Comparison of ENCODE assay signal across 15 cellular contexts in the genomic region with DNA sequence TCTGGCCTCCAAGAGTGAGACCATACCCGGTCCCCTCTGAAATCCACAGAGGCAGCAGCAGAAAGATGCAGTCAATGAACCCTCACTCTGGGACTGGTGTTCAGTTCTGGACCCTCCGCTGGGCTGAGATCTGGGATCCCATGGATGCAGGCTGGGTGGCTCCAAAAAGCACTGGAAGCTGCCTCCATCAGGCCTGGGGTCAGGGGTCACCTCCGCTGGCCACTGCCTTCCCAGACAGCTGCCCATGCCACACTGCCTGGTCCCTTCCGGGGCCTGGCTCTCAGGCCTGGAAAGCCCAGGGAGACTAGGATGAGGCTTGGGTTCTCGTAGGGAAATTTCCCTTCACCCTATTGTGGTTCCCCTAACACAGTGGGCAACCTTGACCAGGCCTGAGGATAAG. TPM values are rescaled to one million over a fixed set of nuclear protein-coding genes. Genes with fewer than 3 reads are reported as not detected.
A peak's percentile ranks its signal among the peaks of the same experiment; 100 is the strongest.
DNase-seq lines count a peak whose midpoint lies in the region; ATAC-seq, FAIRE-seq and TF ChIP-seq lines count a peak whose summit lies in the region.
"Had no signal": no experiment of that assay in that cellular context is flagged by ENCODE, and none has a peak within 500 bp of the region (broad histone marks: within the 10 kb centered on the region; RNA-seq: fewer than 3 reads in every experiment).

No MANE protein-coding gene starts in this region.

- no peaks in the 10 kb centered on the region for H3K27me3 Mint-ChIP-seq in osteocyte (ENCODE audit: unreplicated experiment)

- no peaks in the 10 kb centered on the region for H4K20me1 ChIP-seq in PC-3 (ENCODE audit: low read length)
- H4K20me1 ChIP-seq in keratinocyte (ENCODE audit: control insufficient read depth, extremely low read depth, insufficient read depth, low read length): no peaks in the 10 kb centered on the region

- H3K27ac ChIP-seq in PC-3 (ENCODE audit: low read length): peak overlapping the region; percentile 76
- H3K27ac ChIP-seq in keratinocyte (ENCODE audit: control insufficient read depth, insufficient read depth, low read length): no peak overlapping the region

- no peaks in the 10 kb centered on the region for H3K36me3 Mint-ChIP-seq in osteocyte (ENCODE audit: unreplicated experiment)

- no peaks in the 10 kb centered on the region for H3K9me2 ChIP-seq in PC-3 (replicated peaks; ENCODE audit: low read length)

- H2AFZ ChIP-seq in PC-3 (ENCODE audit: low read length) (no peak overlapping the region), keratinocyte (ENCODE audit: control insufficient read depth, low read length) (no peak overlapping the region)

- H3K27ac Mint-ChIP-seq in osteocyte (ENCODE audit: unreplicated experiment): peak overlapping the region; percentile 84
- H3K27ac Mint-ChIP-seq: CD4-positive, alpha-beta T cell had no signal

- H3K79me2 ChIP-seq in PC-3 (ENCODE audit: low read length): no peaks in the 10 kb centered on the region
- H3K79me2 ChIP-seq in keratinocyte (ENCODE audit: control insufficient read depth, insufficient read depth, low read length): no peaks in the 10 kb centered on the region

- H3F3A ChIP-seq in PC-3 (ENCODE audit: low read length, unreplicated experiment): no peaks in the 10 kb centered on the region

- no peaks in the 10 kb centered on the region for H3K9me3 Mint-ChIP-seq in osteocyte (ENCODE audit: unreplicated experiment)
- H3K9me3 Mint-ChIP-seq: CD4-positive, alpha-beta T cell had no signal

- H3K4me3 ChIP-seq in PC-3 (ENCODE audit: low read length): no peak overlapping the region
- no peak overlapping the region for H3K4me3 ChIP-seq in keratinocyte (ENCODE audit: control insufficient read depth in 2 of 3, extremely low read depth in 1 of 3, insufficient read depth in 2 of 3, low read depth in 1 of 3, low read length in 3 of 3)

- dilution Hi-C loops in keratinocyte (cut with MboI; ENCODE audit: extremely low pct_ligation_motif_present, low sequenced_read_pairs): loop anchor here (10.0 kb wide), 1 partner anchor 68 kb away; no protein-coding TSS in a partner anchor

- H3K4me1 ChIP-seq in PC-3 (ENCODE audit: insufficient read depth, low read length) (peaks cover 29% of the 10 kb centered on the region), keratinocyte (ENCODE audit: control insufficient read depth, extremely low read depth, insufficient read depth, low read length) (peaks cover 49% of the 10 kb centered on the region)
- H3K4me1 ChIP-seq: BE2C, Caco-2 had no signal

- CTCF ChIA-PET in PC-3 (lab: Charles Lee): interaction anchor here (0.6 to 1.4 kb wide), 2 partner anchors 10 to 37 kb away, joined by 6 to 12 read pairs; no protein-coding TSS in a partner anchor

- TF ChIP-seq CTCF in PC-3 (conservative IDR thresholded peaks at IDR 0.05; ENCODE audit: low read depth, low read length) (no peak), keratinocyte (optimal IDR thresholded peaks at IDR 0.05 in 1 of 3, IDR thresholded peaks at IDR 0.05 in 1 of 3, conservative IDR thresholded peaks at IDR 0.05 in 1 of 3; ENCODE audit: extremely low read depth in 1 of 3, insufficient read depth in 2 of 3, low read length in 3 of 3) (no peak), osteocyte (IDR thresholded peaks at IDR 0.05) (no peak)

- ATAC-seq in PC-3: no peak

- no peak overlapping the region for H3K4me3 Mint-ChIP-seq in osteocyte (ENCODE audit: unreplicated experiment)
- H3K4me3 Mint-ChIP-seq: CD4-positive, alpha-beta T cell had no signal

- FAIRE-seq in keratinocyte (lab: Jason Lieb, UNC): no peak
- FAIRE-seq: D721Med had no signal

- H3K9ac ChIP-seq in PC-3 (ENCODE audit: low read length): no peak overlapping the region
- no peak overlapping the region for H3K9ac ChIP-seq in keratinocyte (ENCODE audit: control insufficient read depth, extremely low read depth, insufficient read depth, low read length)

- peaks cover 32% of the 10 kb centered on the region for H3K4me1 Mint-ChIP-seq in osteocyte (ENCODE audit: unreplicated experiment)

- no peaks in the 10 kb centered on the region for H3K9me1 ChIP-seq in keratinocyte (ENCODE audit: control insufficient read depth, extremely low read depth, insufficient read depth, low read length)

- DNase-seq in PC-3 (no peak), keratinocyte (ENCODE audit: low read depth, low spot score) (no peak), osteocyte (ENCODE audit: extremely low spot score, unreplicated experiment) (no peak), retina (no peak), GDM1 (lab: John Stamatoyannopoulos, UW) (no peak)
- DNase-seq in activated CD4-positive, alpha-beta T cell treated with anti-CD3 and anti-CD28 coated beads, Interleukin-2, amount 50 U/mL, for 48 hours: no peak
- DNase-seq: BE2C; C1 segment of cervical spinal cord; Caco-2; CD4-positive, alpha-beta T cell; DMS79; H7 had no signal

- H3K4me2 ChIP-seq in PC-3 (ENCODE audit: low read length) (peak overlapping the region; percentile 42), keratinocyte (ENCODE audit: control insufficient read depth, extremely low read depth, insufficient read depth, low read depth, low read length) (peak overlapping the region; percentile 52)

- no TSS peak for BruUV-seq in PC-3 (replicated peaks; lab: Mats Ljungman, UMichigan)

- intact Hi-C loops in PC-3 (cut with micrococcal nuclease): loop anchor here (5.0 kb wide), 1 partner anchor 51 kb away; no protein-coding TSS in a partner anchor

- H3K36me3 ChIP-seq in PC-3 (ENCODE audit: low read depth, low read length) (no peaks in the 10 kb centered on the region), keratinocyte (ENCODE audit: control insufficient read depth in 2 of 2, extremely low read depth in 1 of 2, insufficient read depth in 2 of 2, low read length in 2 of 2) (no peaks in the 10 kb centered on the region)
- H3K36me3 ChIP-seq: BE2C had no signal

- POLR2A ChIA-PET in PC-3 (lab: Charles Lee; ENCODE audit: unreplicated experiment): no interaction called here

- H3K27me3 ChIP-seq in PC-3 (ENCODE audit: low read length) (no peaks in the 10 kb centered on the region), keratinocyte (ENCODE audit: control insufficient read depth, extremely low read depth, insufficient read depth, low read length) (no peaks in the 10 kb centered on the region)
- H3K27me3 ChIP-seq: BE2C had no signal

- H3K9me3 ChIP-seq in PC-3 (ENCODE audit: low read length) (no peaks in the 10 kb centered on the region), keratinocyte (ENCODE audit: control insufficient read depth, low read depth, low read length) (no peaks in the 10 kb centered on the region)
- H3K9me3 ChIP-seq: BE2C, Caco-2 had no signal

RNA-seq across cellular contexts. Expression of a gene that starts 21.4 kb away (rescaled TPM):
- total RNA-seq in PC-3 (2014; rRNA removed) (0.04 and 0.92 TPM in 2 replicates), osteocyte (0.50 TPM in 1 of 2 replicates, not detected in the other)
- polyA plus RNA-seq in keratinocyte: 0.03 to 0.32 TPM (median 0.05 TPM) in 3 replicates
- not detected for polyA plus RNA-seq in keratinocyte (2011; ENCODE audit: low read depth)
- 0.04 TPM in 1 of 2 replicates, not detected in the other for polyA plus RNA-seq in keratinocyte (2011; cell fraction: cytosol; rRNA removed)
- not detected in 2 replicates for polyA plus RNA-seq in keratinocyte (2011; cell fraction: nucleus; rRNA removed)
- 0.05 TPM in 1 of 2 replicates, not detected in the other for polyA plus RNA-seq in keratinocyte (2012; ENCODE audit: low replicate concordance)
- polyA minus RNA-seq in keratinocyte: 1.6 TPM in 1 of 3 replicates, not detected in the others
- not detected for polyA minus RNA-seq in keratinocyte (2011; cell fraction: cytosol; rRNA and poly(A)+ RNA removed)
- not detected in 2 replicates for polyA minus RNA-seq in keratinocyte (2011; cell fraction: nucleus; rRNA and poly(A)+ RNA removed)
- total RNA-seq: Caco-2, Daoy, HT-29 had no signal

RNA-seq across cellular contexts. Expression of a gene that starts 37.7 kb away (rescaled TPM):
- 0.26 TPM in 1 of 2 replicates, not detected in the other for total RNA-seq in PC-3 (2014; rRNA removed)
- 4.2 to 6.1 TPM (median 5.2 TPM) in 3 replicates for polyA plus RNA-seq in keratinocyte
- polyA plus RNA-seq in keratinocyte (2011; ENCODE audit: low read depth): 0.30 TPM
- polyA plus RNA-seq in keratinocyte (2011; cell fraction: cytosol; rRNA removed): 2.7 and 3.6 TPM in 2 replicates
- 5.7 and 7.7 TPM in 2 replicates for polyA plus RNA-seq in keratinocyte (2011; cell fraction: nucleus; rRNA removed)
- 0.72 and 5.7 TPM in 2 replicates for polyA plus RNA-seq in keratinocyte (2012; ENCODE audit: low replicate concordance)
- polyA minus RNA-seq in keratinocyte: 7.2 to 13.8 TPM (median 9.6 TPM) in 3 replicates
- polyA minus RNA-seq in keratinocyte (2011; cell fraction: cytosol; rRNA and poly(A)+ RNA removed): 5.4 TPM
- 3.7 and 5.0 TPM in 2 replicates for polyA minus RNA-seq in keratinocyte (2011; cell fraction: nucleus; rRNA and poly(A)+ RNA removed)
- 0.39 and 0.73 TPM in 2 replicates for total RNA-seq in osteocyte
- total RNA-seq: Caco-2; CD4-positive, alpha-beta T cell had no signal
